ENCODE assay signal across 8 cellular contexts in the genomic region with DNA sequence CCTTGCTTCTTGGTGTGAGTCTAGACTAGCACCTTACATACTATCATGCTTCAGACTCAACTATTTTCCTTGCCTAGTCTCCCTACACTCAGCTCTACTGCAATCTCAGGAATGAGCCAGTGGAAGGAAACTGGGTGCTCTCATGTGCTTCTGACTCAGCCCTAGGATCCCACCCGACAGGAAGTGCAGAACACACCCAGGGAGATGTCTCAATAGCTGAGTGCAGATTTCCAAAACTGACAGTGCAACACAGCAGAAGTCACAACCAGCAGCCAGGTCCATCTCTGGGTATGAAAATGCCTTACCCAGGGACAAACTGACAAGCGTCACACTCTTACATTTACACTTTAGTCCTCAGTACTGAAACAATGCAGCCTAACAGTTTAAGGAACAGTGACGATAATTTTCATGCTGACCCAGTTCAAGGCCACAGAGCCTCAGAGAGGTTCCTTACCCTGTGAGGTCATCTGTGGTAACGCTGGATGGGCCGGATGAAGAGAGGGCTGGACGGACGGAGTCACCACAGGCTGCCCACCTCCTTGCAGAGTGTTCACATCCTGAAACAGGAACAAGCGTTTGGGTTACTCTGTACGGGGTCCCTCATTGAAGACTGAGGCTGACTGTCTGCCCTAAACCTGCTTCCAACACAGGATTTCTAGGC. TPM values are rescaled to one million over a fixed set of nuclear protein-coding genes. Genes with fewer than 3 reads are reported as not detected.
DNase-seq lines count a peak whose midpoint lies in the region; ATAC-seq and TF ChIP-seq lines count a peak whose summit lies in the region.

No MANE protein-coding gene starts in this region.

- H3K27ac ChIP-seq in SJSA1: peak overlapping the region; percentile 42

- no peak for TF ChIP-seq CTCF in foreskin fibroblast (IDR thresholded peaks at IDR 0.05; ENCODE audit: low read depth, low read length)

- peaks cover 21% of the 10 kb centered on the region for H3K4me1 ChIP-seq in SJSA1 (replicated peaks)

- peak; percentile 2 for DNase-seq in ELF-1 (ENCODE audit: low read depth, low spot score)
- peak; percentile 42 to 55 for DNase-seq in SJSA1 (ENCODE audit: low read depth in 1 of 2, low spot score in 2 of 2)
- peak; percentile 89 to 95 for DNase-seq in foreskin fibroblast
- DNase-seq in pons (ENCODE audit: low spot score): peak; percentile 61
- no peak for DNase-seq in NCI-H187 treated with DMSO at 0.1 percent for 48 hours (lab: John Stamatoyannopoulos, UW)
- no peak for DNase-seq in stimulated activated CD4-positive, alpha-beta T cell treated with anti-CD3 and anti-CD28 coated beads, Interleukin-1b, Interleukin-23, amount 100 ng/mL, for 48 hours

- H3K9me3 ChIP-seq in SJSA1 (replicated peaks): no peaks in the 10 kb centered on the region

- H3K4me3 ChIP-seq in SJSA1 (peak overlapping the region; percentile 11; the same call in 1 of the 2 replicates), foreskin fibroblast (ENCODE audit: low read depth in 1 of 2, low read length in 2 of 2) (no peak overlapping the region)

- no peaks in the 10 kb centered on the region for H3K27me3 ChIP-seq in SJSA1 (replicated peaks)

- ATAC-seq in HG03565 (IDR thresholded peaks at IDR 0.05; ENCODE audit: unreplicated experiment) (no peak), GM21515 (IDR thresholded peaks at IDR 0.05; ENCODE audit: unreplicated experiment) (no peak)

- H3K36me3 ChIP-seq in SJSA1: peaks cover 81% of the 10 kb centered on the region

RNA-seq across cellular contexts. Expression of a gene that starts 33.0 kb away (rescaled TPM):
- total RNA-seq in SJSA1 (2014; rRNA removed; shearing (Covaris generic)): 12.5 and 22.9 TPM in 2 replicates

RNA-seq across cellular contexts. Expression of a gene that starts 33.3 kb away (rescaled TPM):
- total RNA-seq in SJSA1 (2014; rRNA removed; shearing (Covaris generic)): 9.9 and 18.4 TPM in 2 replicates

RNA-seq across cellular contexts. Expression of a gene that starts 37.3 kb away (rescaled TPM):
- total RNA-seq in SJSA1 (2014; rRNA removed; shearing (Covaris generic)): 7.9 and 8.5 TPM in 2 replicates

Comparison
In these comparisons a context has a peak if more than half of its experiments do, and no peak if none do; other contexts are left out.
1. DNase-seq: peak in ELF-1 (single experiment), SJSA1 (2 of 2), foreskin fibroblast (2 of 2) and pons (single experiment); none in NCI-H187 treated with DMSO at 0.1 percent for 48 hours (single experiment) and stimulated activated CD4-positive, alpha-beta T cell treated with anti-CD3 and anti-CD28 coated beads, Interleukin-1b, Interleukin-23, amount 100 ng/mL, for 48 hours (single experiment).